ENCODE assay signal across 10 cellular contexts in the genomic region with DNA sequence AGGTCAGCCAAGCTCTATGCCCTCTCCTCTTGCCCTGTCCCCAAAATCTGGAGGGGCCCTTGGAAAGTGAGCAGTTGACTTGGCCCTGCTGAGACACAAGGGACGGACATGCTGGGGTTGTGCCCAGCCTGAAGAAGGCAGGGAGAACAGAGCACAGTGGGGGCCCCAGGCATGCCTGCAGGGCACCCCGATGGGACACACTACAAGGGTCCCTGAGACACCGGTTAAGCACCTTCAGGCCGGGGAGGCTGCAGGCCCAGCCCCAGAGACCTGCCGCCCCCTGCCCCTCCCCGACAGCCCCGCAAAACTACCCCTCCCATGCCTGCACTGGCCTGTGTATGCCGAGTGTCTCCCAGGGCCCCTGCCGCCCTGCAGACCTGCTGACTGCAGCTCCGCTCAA. TPM values are rescaled to one million over a fixed set of nuclear protein-coding genes. Genes with fewer than 3 reads are reported as not detected.
"Had no signal": no experiment of that assay in that cellular context is flagged by ENCODE, and none has a peak within 500 bp of the region (broad histone marks: within the 10 kb centered on the region; RNA-seq: fewer than 3 reads in every experiment).

No MANE protein-coding gene starts in this region.

RNA-seq across cellular contexts. Expression of gene PNMA5, which starts 6.8 kb away (rescaled TPM):
- total RNA-seq: OCI-LY7, PC-3, PC-9, Peyer's patch, Right ventricle myocardium inferior, Right ventricle myocardium superior, RPMI7951, SJCRH30, SK-MEL-5 had no signal
- polyA plus RNA-seq: SK-N-SH had no signal
